Comparison of ENCODE assay signal across 1 cellular context in genomic region chr16:2518823-2519710, GRCh38.
TF ChIP-seq lines count a peak whose summit lies in the region.

No MANE protein-coding gene starts in this region.

TF ChIP-seq in WTC11, 78 proteins besides CTCF, POLR2A, EP300 and RAD21 (continued from another document):
- no peak for TF ChIP-seq AFF4 (CRISPR knock-in tag; IDR thresholded peaks at IDR 0.05; ENCODE audit: borderline replicate concordance)
- no peak for TF ChIP-seq IRF2 (CRISPR knock-in tag; IDR thresholded peaks at IDR 0.05; ENCODE audit: borderline replicate concordance, low read depth)
- TF ChIP-seq ATF6 (CRISPR knock-in tag; IDR thresholded peaks at IDR 0.05): no peak
- no peak for TF ChIP-seq CREM (CRISPR knock-in tag; IDR thresholded peaks at IDR 0.05)
- TF ChIP-seq, protein P1, sequence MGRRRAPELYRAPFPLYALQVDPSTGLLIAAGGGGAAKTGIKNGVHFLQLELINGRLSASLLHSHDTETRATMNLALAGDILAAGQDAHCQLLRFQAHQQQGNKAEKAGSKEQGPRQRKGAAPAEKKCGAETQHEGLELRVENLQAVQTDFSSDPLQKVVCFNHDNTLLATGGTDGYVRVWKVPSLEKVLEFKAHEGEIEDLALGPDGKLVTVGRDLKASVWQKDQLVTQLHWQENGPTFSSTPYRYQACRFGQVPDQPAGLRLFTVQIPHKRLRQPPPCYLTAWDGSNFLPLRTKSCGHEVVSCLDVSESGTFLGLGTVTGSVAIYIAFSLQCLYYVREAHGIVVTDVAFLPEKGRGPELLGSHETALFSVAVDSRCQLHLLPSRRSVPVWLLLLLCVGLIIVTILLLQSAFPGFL (CRISPR knock-in tag; IDR thresholded peaks at IDR 0.05; ENCODE audit: borderline replicate concordance): no peak
- TF ChIP-seq FOXJ3 (CRISPR knock-in tag; IDR thresholded peaks at IDR 0.05; ENCODE audit: borderline replicate concordance): no peak
- TF ChIP-seq USF2 (CRISPR knock-in tag; IDR thresholded peaks at IDR 0.05): no peak
- no peak for TF ChIP-seq ELF4 (CRISPR knock-in tag; IDR thresholded peaks at IDR 0.05; ENCODE audit: low read depth)
- no peak for TF ChIP-seq EMX1 (CRISPR knock-in tag; IDR thresholded peaks at IDR 0.05)
- no peak for TF ChIP-seq MAX (CRISPR knock-in tag; IDR thresholded peaks at IDR 0.05)
- no peak for TF ChIP-seq ZNF532 (CRISPR knock-in tag; IDR thresholded peaks at IDR 0.05; ENCODE audit: borderline replicate concordance)
- no peak for TF ChIP-seq ZNF425 (CRISPR knock-in tag; conservative IDR thresholded peaks at IDR 0.05)
